ENCODE assay signal across 9 cellular contexts in the genomic region with DNA sequence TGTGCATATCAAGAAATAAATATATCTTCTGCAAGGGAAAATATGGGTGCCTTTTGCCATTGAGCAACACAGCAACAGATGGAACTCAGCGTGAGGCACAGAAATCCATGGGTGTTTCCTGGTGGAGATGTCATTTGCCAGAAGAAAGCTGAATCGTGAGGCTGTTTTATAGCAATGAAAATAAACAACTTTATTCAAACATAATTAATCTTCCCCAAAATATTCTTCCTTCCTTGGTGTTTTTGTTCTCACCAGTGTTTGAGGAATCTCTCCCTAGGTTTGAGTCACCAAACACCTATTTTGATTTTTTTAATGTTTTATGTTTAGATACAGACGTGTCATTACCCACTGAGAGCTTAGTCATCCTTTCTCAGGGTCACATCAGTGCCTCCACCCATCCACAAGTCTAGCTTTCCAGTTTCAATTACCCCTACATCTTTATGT.
DNase-seq lines count a peak whose midpoint lies in the region; TF ChIP-seq lines count a peak whose summit lies in the region.
"Had no signal": no experiment of that assay in that cellular context is flagged by ENCODE, and none has a peak within 500 bp of the region (broad histone marks: within the 10 kb centered on the region; RNA-seq: fewer than 3 reads in every experiment).

No MANE protein-coding gene starts in this region.

- H3K27ac ChIP-seq in MM.1S (ENCODE audit: low read length) (no peak overlapping the region), mesendoderm (ENCODE audit: low read depth, low read length) (no peak overlapping the region), neuronal stem cell (replicated peaks; ENCODE audit: low read length) (no peak overlapping the region)

- no peak overlapping the region for H2AK5ac ChIP-seq in mesendoderm (ENCODE audit: low read length)
- H2AK5ac ChIP-seq in neuronal stem cell (ENCODE audit: low read depth, low read length): no peak overlapping the region

- WGBS in mesendoderm (ENCODE audit: extremely low coverage, insufficient coverage, low lambda C conversion rate): no CpG with 5 or more reads among the region's 3 CpGs
- no CpG with 5 or more reads among the region's 3 CpGs for WGBS in neuronal stem cell (ENCODE audit: extremely low coverage in 2 of 2, insufficient read length in 2 of 2, insufficient replicate concordance in 1 of 2), 2 donors

- H3K4me1 ChIP-seq in MM.1S (ENCODE audit: low read length) (no peaks in the 10 kb centered on the region), mesendoderm (ENCODE audit: control insufficient read depth, low read depth, low read length) (no peaks in the 10 kb centered on the region), neuronal stem cell (ENCODE audit: control insufficient read depth in 2 of 2, insufficient read depth in 1 of 2, low read depth in 1 of 2, low read length in 2 of 2) (peaks cover 0 to 3% of the 10 kb centered on the region in 2 donors)

- no peak overlapping the region for H3K4ac ChIP-seq in mesendoderm (ENCODE audit: low read depth, low read length)
- H3K4ac ChIP-seq in neuronal stem cell (ENCODE audit: low read length): no peak overlapping the region

- H3K79me1 ChIP-seq in mesendoderm (ENCODE audit: low read length) (no peaks in the 10 kb centered on the region), neuronal stem cell (ENCODE audit: low read depth, low read length) (no peaks in the 10 kb centered on the region)

- H3K23ac ChIP-seq in mesendoderm (ENCODE audit: low read length) (no peak overlapping the region), neuronal stem cell (ENCODE audit: low read depth, low read length, poor library complexity) (no peak overlapping the region)

- H3K36me3 ChIP-seq in MM.1S (replicated peaks; ENCODE audit: insufficient read depth, low read length) (no peaks in the 10 kb centered on the region), mesendoderm (ENCODE audit: control insufficient read depth, insufficient read depth, low read length) (no peaks in the 10 kb centered on the region), neuronal stem cell (replicated peaks in 1 of 2; ENCODE audit: control insufficient read depth in 2 of 2, insufficient read depth in 2 of 2, low read length in 2 of 2) (no peaks in the 10 kb centered on the region)

- H3K9ac ChIP-seq in MM.1S (ENCODE audit: low read length): no peak overlapping the region
- no peak overlapping the region for H3K9ac ChIP-seq in mesendoderm (ENCODE audit: low read length)
- no peak overlapping the region for H3K9ac ChIP-seq in neuronal stem cell (ENCODE audit: low read depth, low read length, poor library complexity)

- H2AFZ ChIP-seq in MM.1S (ENCODE audit: low read length): no peak overlapping the region
- H2AFZ ChIP-seq in neuronal stem cell (ENCODE audit: low read length): no peak overlapping the region

- H3K4me2 ChIP-seq in MM.1S (ENCODE audit: low read depth, low read length) (no peak overlapping the region), mesendoderm (ENCODE audit: low read length) (no peak overlapping the region), neuronal stem cell (ENCODE audit: insufficient read depth, low read length, poor library complexity, severe bottlenecking) (no peak overlapping the region)

- H3K56ac ChIP-seq in mesendoderm (ENCODE audit: low read length): no peak overlapping the region

- no peak overlapping the region for H2BK12ac ChIP-seq in neuronal stem cell (ENCODE audit: low read length)

- no peak overlapping the region for H2BK15ac ChIP-seq in mesendoderm (replicated peaks; ENCODE audit: low read depth)
- H2BK15ac ChIP-seq in neuronal stem cell (ENCODE audit: low read length): no peak overlapping the region

- no peaks in the 10 kb centered on the region for H3K27me3 ChIP-seq in MM.1S (replicated peaks; ENCODE audit: insufficient read depth, low read length)
- no peaks in the 10 kb centered on the region for H3K27me3 ChIP-seq in mesendoderm (ENCODE audit: insufficient read depth, low read length, poor library complexity)
- no peaks in the 10 kb centered on the region for H3K27me3 ChIP-seq in neuronal stem cell (ENCODE audit: control insufficient read depth in 3 of 3, insufficient read depth in 3 of 3, low read depth in 1 of 3, low read length in 3 of 3)

- H3K9me2 ChIP-seq in MM.1S (replicated peaks; ENCODE audit: insufficient read depth, low read length): no peaks in the 10 kb centered on the region

- H4K8ac ChIP-seq in mesendoderm (ENCODE audit: low read depth, low read length) (no peak overlapping the region), neuronal stem cell (ENCODE audit: low read depth, low read length) (no peak overlapping the region)

- H3K79me2 ChIP-seq in MM.1S (ENCODE audit: low read length) (no peaks in the 10 kb centered on the region), mesendoderm (ENCODE audit: control insufficient read depth, insufficient read depth, low read length) (no peaks in the 10 kb centered on the region)

- no peak overlapping the region for H3K18ac ChIP-seq in mesendoderm (ENCODE audit: low read length)
- no peak overlapping the region for H3K18ac ChIP-seq in neuronal stem cell (ENCODE audit: low read length)

- no peak overlapping the region for H4K91ac ChIP-seq in neuronal stem cell (ENCODE audit: low read depth, low read length, poor library complexity)

- H3F3A ChIP-seq in MM.1S (ENCODE audit: insufficient read depth, low read length): no peaks in the 10 kb centered on the region

- H3K9me3 ChIP-seq in MM.1S (replicated peaks; ENCODE audit: insufficient read depth, low read length) (no peaks in the 10 kb centered on the region), neuronal stem cell (replicated peaks in 1 of 2; ENCODE audit: control insufficient read depth in 2 of 2, insufficient read depth in 1 of 2, low read depth in 1 of 2, low read length in 2 of 2) (peaks cover 0 to 1% of the 10 kb centered on the region in 2 donors)

- no peak overlapping the region for H3K4me3 ChIP-seq in MM.1S (ENCODE audit: low read length)
- no peak overlapping the region for H3K4me3 ChIP-seq in cardiac fibroblast (replicated peaks in 1 of 2; ENCODE audit: low read depth in 2 of 2, low read length in 2 of 2)
- H3K4me3 ChIP-seq in mesendoderm (ENCODE audit: low read length): no peak overlapping the region
- no peak overlapping the region for H3K4me3 ChIP-seq in neuronal stem cell (ENCODE audit: low read length in 2 of 2)

- no peak overlapping the region for H2BK5ac ChIP-seq in mesendoderm (ENCODE audit: low read length)
- H2BK5ac ChIP-seq in neuronal stem cell (ENCODE audit: low read length): no peak overlapping the region

- TF ChIP-seq CTCF in MM.1S (IDR thresholded peaks at IDR 0.05; ENCODE audit: low read length): no peak
- TF ChIP-seq CTCF in cardiac fibroblast (IDR thresholded peaks at IDR 0.05; ENCODE audit: low read depth, low read length): no peak

- no peaks in the 10 kb centered on the region for H4K20me1 ChIP-seq in MM.1S (ENCODE audit: insufficient read depth, low read length)

- no peak overlapping the region for H3K14ac ChIP-seq in neuronal stem cell (ENCODE audit: low read length)

- DNase-seq in EH (ENCODE audit: low read depth) (peak; percentile 88), MM.1S (peak; percentile 7), cardiac fibroblast (ENCODE audit: low read depth in 2 of 2) (peak; percentile 43 to 83), mesendoderm (peak; percentile 14), neuronal stem cell (ENCODE audit: low spot score) (no peak), NCI-H128 (lab: John Stamatoyannopoulos, UW; ENCODE audit: unreplicated experiment) (no peak), HuH-7.5 (ENCODE audit: low spot score) (no peak), superior temporal gyrus (ENCODE audit: extremely low spot score) (no peak)
- DNase-seq: GOT3 had no signal

- no peak overlapping the region for H4K5ac ChIP-seq in mesendoderm (ENCODE audit: low read length)

- H2BK120ac ChIP-seq in mesendoderm (ENCODE audit: low read depth, low read length) (no peak overlapping the region), neuronal stem cell (ENCODE audit: low read depth, low read length) (no peak overlapping the region)

Comparison
In these comparisons a context has a peak if more than half of its experiments do, and no peak if none do; other contexts are left out.
1. DNase-seq: peak in EH (single experiment), MM.1S (single experiment), cardiac fibroblast (2 of 2) and mesendoderm (single experiment); none in neuronal stem cell (single experiment), NCI-H128 (single experiment), HuH-7.5 (single experiment) and superior temporal gyrus (single experiment).